20 cellular contexts compared by ENCODE assay signal in the genomic region with DNA sequence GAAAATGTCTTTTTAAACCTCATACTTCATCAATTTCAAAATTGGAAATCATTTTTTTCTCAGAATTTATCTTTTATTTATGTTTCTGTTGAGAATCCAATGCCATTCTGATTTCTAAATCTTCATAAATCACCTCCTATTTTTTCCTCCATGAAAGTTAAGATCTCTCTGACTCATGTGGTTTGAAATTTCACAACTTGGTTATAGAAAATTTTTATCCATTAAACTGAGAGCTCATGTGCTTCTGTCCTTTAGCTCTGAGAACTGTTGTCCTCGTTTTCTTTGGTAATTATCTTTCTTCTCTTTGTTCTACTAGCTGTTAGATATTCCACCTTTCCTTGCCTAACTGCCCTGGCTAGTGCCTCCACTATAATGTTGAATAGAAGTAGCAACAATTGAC. TPM values are rescaled to one million over a fixed set of nuclear protein-coding genes. Genes with fewer than 3 reads are reported as not detected.
"Had no signal": no experiment of that assay in that cellular context is flagged by ENCODE, and none has a peak within 500 bp of the region (broad histone marks: within the 10 kb centered on the region; RNA-seq: fewer than 3 reads in every experiment).

No MANE protein-coding gene starts in this region.

- H3K4me3 Mint-ChIP-seq: activated naive CD4-positive, alpha-beta T cell treated with anti-CD3 and anti-CD28 coated beads for 36 hours; activated T-helper 17 cell treated with anti-CD3 and anti-CD28 coated beads, Interleukin-2, amount 50 U/mL, for 72 hours; dendritic cell treated with granulocyte-macrophage colony-stimulating factor and Interleukin-4, amounts not matched to agents 40 ng/mL and 50 ng/mL, for 4 days; effector memory CD8-positive, alpha-beta T cell; stimulated activated memory B cell treated with anti-CD40 and anti-IgM and Interleukin-4, amounts not matched to agents 10 μg/mL and 1 μg/mL and 100 μg/mL, for 72 hours; T-helper 1 cell treated with Interleukin-12 subunit alpha and Interleukin-12 subunit beta and Interleukin-4 antibody, amounts not matched to agents 30 μg/mL and 1 μg/mL, for 36 hours had no signal

- H3K27me3 ChIP-seq: adrenal gland, body of pancreas, esophagus muscularis mucosa, right lobe of liver had no signal

- H3K9me3 ChIP-seq: adrenal gland, body of pancreas, esophagus muscularis mucosa, right lobe of liver, spleen had no signal

- H3K36me3 ChIP-seq: adrenal gland, esophagus muscularis mucosa, right lobe of liver, spleen had no signal

- H3K36me3 Mint-ChIP-seq: stimulated activated memory B cell treated with anti-CD40 and anti-IgM and Interleukin-4, amounts not matched to agents 10 μg/mL and 1 μg/mL and 100 μg/mL, for 72 hours; type B pancreatic cell; WTC11 had no signal

- H3K4me1 Mint-ChIP-seq: activated T-helper 17 cell treated with anti-CD3 and anti-CD28 coated beads, Interleukin-2, amount 50 U/mL, for 72 hours had no signal

- H3K27ac Mint-ChIP-seq: activated naive CD4-positive, alpha-beta T cell treated with anti-CD3 and anti-CD28 coated beads for 36 hours; activated T-helper 17 cell treated with anti-CD3 and anti-CD28 coated beads, Interleukin-2, amount 50 U/mL, for 72 hours; dendritic cell treated with granulocyte-macrophage colony-stimulating factor and Interleukin-4, amounts not matched to agents 40 ng/mL and 50 ng/mL, for 4 days; effector memory CD8-positive, alpha-beta T cell; stimulated activated memory B cell treated with anti-CD40 and anti-IgM and Interleukin-4, amounts not matched to agents 10 μg/mL and 1 μg/mL and 100 μg/mL, for 72 hours; T-helper 1 cell treated with Interleukin-12 subunit alpha and Interleukin-12 subunit beta and Interleukin-4 antibody, amounts not matched to agents 30 μg/mL and 1 μg/mL, for 36 hours; type B pancreatic cell; WTC11 had no signal

- H3K4me3 ChIP-seq: body of pancreas, spleen had no signal

- H3K27ac ChIP-seq: adrenal gland had no signal

- DNase-seq: activated CD4-positive, alpha-beta T cell treated with anti-CD3 and anti-CD28 coated beads for 48 hours; activated CD8-positive, alpha-beta memory T cell treated with anti-CD3 and anti-CD28 coated beads for 24 hours; activated naive CD4-positive, alpha-beta T cell treated with anti-CD3 and anti-CD28 coated beads for 36 hours; adrenal gland; body of pancreas; effector memory CD8-positive, alpha-beta T cell; mesendoderm; posterior cingulate gyrus; right lobe of liver; spleen; stimulated activated CD4-positive, alpha-beta T cell treated with anti-CD3 and anti-CD28 coated beads, Interleukin-1b, Interleukin-23, amount 100 ng/mL, for 48 hours had no signal

- H3K9me3 Mint-ChIP-seq: activated naive CD4-positive, alpha-beta T cell treated with anti-CD3 and anti-CD28 coated beads for 36 hours; dendritic cell treated with granulocyte-macrophage colony-stimulating factor and Interleukin-4, amounts not matched to agents 40 ng/mL and 50 ng/mL, for 4 days; T-helper 1 cell treated with Interleukin-12 subunit alpha and Interleukin-12 subunit beta and Interleukin-4 antibody, amounts not matched to agents 30 μg/mL and 1 μg/mL, for 36 hours; type B pancreatic cell; WTC11 had no signal

- ATAC-seq: activated T-helper 17 cell treated with anti-CD3 and anti-CD28 coated beads, Interleukin-2, amount 50 U/mL, for 72 hours; body of pancreas; effector memory CD8-positive, alpha-beta T cell; left lobe of liver; right lobe of liver; SK-N-SH treated with all-trans-retinoic acid at 6 μM for 48 hours; stimulated activated memory B cell treated with anti-CD40 and anti-IgM and Interleukin-4, amounts not matched to agents 10 μg/mL and 1 μg/mL and 100 μg/mL, for 72 hours; WTC11 had no signal

RNA-seq across cellular contexts. Expression of a gene that starts 1.5 kb away (rescaled TPM):
- total RNA-seq: activated naive CD4-positive, alpha-beta T cell treated with anti-CD3 and anti-CD28 coated beads for 36 hours; activated T-helper 17 cell treated with anti-CD3 and anti-CD28 coated beads, Interleukin-2, amount 50 U/mL, for 72 hours had no signal
